Comparison of ENCODE assay signal across 34 cellular contexts in genomic region chr12:28578833-28579252, GRCh38.
A peak's percentile ranks its signal among the peaks of the same experiment; 100 is the strongest.
DNase-seq lines count a peak whose midpoint lies in the region; ATAC-seq, FAIRE-seq and TF ChIP-seq lines count a peak whose summit lies in the region.
"Had no signal": no experiment of that assay in that cellular context is flagged by ENCODE, and none has a peak within 500 bp of the region (broad histone marks: within the 10 kb centered on the region; RNA-seq: fewer than 3 reads in every experiment).

No MANE protein-coding gene starts in this region.

- H3K9me3 Mint-ChIP-seq in activated T-cell treated with anti-CD3 and anti-CD28 coated beads, Interleukin-2, amount 50 U/mL, for 4 hours: no peaks in the 10 kb centered on the region
- peaks cover 7% of the 10 kb centered on the region for H3K9me3 Mint-ChIP-seq in astrocyte (ENCODE audit: unreplicated experiment)
- peaks cover 4% of the 10 kb centered on the region for H3K9me3 Mint-ChIP-seq in stimulated activated effector memory CD8-positive, alpha-beta T cell treated with anti-CD3 and anti-CD28 coated beads, Interleukin-12 subunit alpha, Interleukin-12 subunit beta, amount 100 ng/mL, for 72 hours
- H3K9me3 Mint-ChIP-seq: IgD-negative memory B cell, neural crest cell had no signal

- H3K4me1 ChIP-seq in astrocyte (ENCODE audit: insufficient read depth, low read length): no peaks in the 10 kb centered on the region
- peaks cover 0 to 48% (median 12%) of the 10 kb centered on the region in 3 donors for H3K4me1 ChIP-seq in gastroesophageal sphincter
- H3K4me1 ChIP-seq: ascending aorta, testis had no signal

- H3K27ac ChIP-seq in astrocyte (ENCODE audit: low read depth, low read length) (no peak overlapping the region), gastroesophageal sphincter (peak overlapping the region; percentile 33 to 58 (median 48))
- H3K27ac ChIP-seq: ascending aorta, dorsolateral prefrontal cortex, heart left ventricle, PC-9, right lobe of liver, testis, WERI-Rb-1 had no signal

- ATAC-seq in activated T-cell treated with anti-CD3 and anti-CD28 coated beads, Interleukin-2, amount 50 U/mL, for 4 hours: peak; percentile 46 to 54
- ATAC-seq in gastroesophageal sphincter (peak; percentile 44), left lobe of liver (no peak)
- peak; percentile 93 for ATAC-seq in stimulated activated effector memory CD8-positive, alpha-beta T cell treated with anti-CD3 and anti-CD28 coated beads, Interleukin-12 subunit alpha, Interleukin-12 subunit beta, amount 100 ng/mL, for 72 hours
- ATAC-seq: heart left ventricle, right lobe of liver had no signal

- FAIRE-seq in astrocyte (lab: Jason Lieb, UNC): peak; percentile 26
- FAIRE-seq: D721Med, GM12891, urothelium cell line had no signal

- H3K4me3 ChIP-seq in astrocyte (ENCODE audit: insufficient read depth, low read depth, low read length) (no peak overlapping the region), gastroesophageal sphincter (no peak overlapping the region)
- H3K4me3 ChIP-seq: ascending aorta, dorsolateral prefrontal cortex, heart left ventricle, PC-9, right lobe of liver, testis had no signal

- no peaks in the 10 kb centered on the region for H3K4me1 Mint-ChIP-seq in activated T-cell treated with anti-CD3 and anti-CD28 coated beads, Interleukin-2, amount 50 U/mL, for 4 hours (ENCODE audit: low read depth)
- peaks cover 17% of the 10 kb centered on the region for H3K4me1 Mint-ChIP-seq in astrocyte (ENCODE audit: low read depth, unreplicated experiment)
- no peaks in the 10 kb centered on the region for H3K4me1 Mint-ChIP-seq in stimulated activated effector memory CD8-positive, alpha-beta T cell treated with anti-CD3 and anti-CD28 coated beads, Interleukin-12 subunit alpha, Interleukin-12 subunit beta, amount 100 ng/mL, for 72 hours
- H3K4me1 Mint-ChIP-seq: central memory CD8-positive, alpha-beta T cell; IgD-negative memory B cell; neural crest cell had no signal

- no peak overlapping the region for H3K27ac Mint-ChIP-seq in astrocyte (ENCODE audit: unreplicated experiment)
- H3K27ac Mint-ChIP-seq in stimulated activated effector memory CD8-positive, alpha-beta T cell treated with anti-CD3 and anti-CD28 coated beads, Interleukin-12 subunit alpha, Interleukin-12 subunit beta, amount 100 ng/mL, for 72 hours: no peak overlapping the region
- H3K27ac Mint-ChIP-seq: activated naive CD4-positive, alpha-beta T cell treated with anti-CD3 and anti-CD28 coated beads, Interleukin-2, amount 50 U/mL, for 72 hours; CD4-positive, alpha-beta T cell; IgD-negative memory B cell had no signal

- H3K36me3 ChIP-seq in astrocyte (ENCODE audit: insufficient read depth, low read length): no peaks in the 10 kb centered on the region
- no peaks in the 10 kb centered on the region for H3K36me3 ChIP-seq in gastroesophageal sphincter
- H3K36me3 ChIP-seq: ascending aorta, heart left ventricle, right lobe of liver, WERI-Rb-1 had no signal

- no peaks in the 10 kb centered on the region for H3K27me3 ChIP-seq in astrocyte (ENCODE audit: insufficient read depth, low read length)
- no peaks in the 10 kb centered on the region for H3K27me3 ChIP-seq in gastroesophageal sphincter
- H3K27me3 ChIP-seq: ascending aorta, dorsolateral prefrontal cortex, heart left ventricle, right lobe of liver, testis had no signal

- no peaks in the 10 kb centered on the region for H4K20me1 ChIP-seq in astrocyte (ENCODE audit: insufficient read depth, low read length)

- no peak overlapping the region for H3K4me2 ChIP-seq in astrocyte (ENCODE audit: low read length)
- H3K4me2 ChIP-seq: PC-9 had no signal

- no peak overlapping the region for H2AFZ ChIP-seq in astrocyte (ENCODE audit: low read depth, low read length)
- H2AFZ ChIP-seq: PC-9 had no signal

- no peaks in the 10 kb centered on the region for H3K27me3 Mint-ChIP-seq in activated T-cell treated with anti-CD3 and anti-CD28 coated beads, Interleukin-2, amount 50 U/mL, for 4 hours (ENCODE audit: low read depth)
- H3K27me3 Mint-ChIP-seq in astrocyte (ENCODE audit: low read depth, unreplicated experiment): no peaks in the 10 kb centered on the region
- H3K27me3 Mint-ChIP-seq: CD4-positive, alpha-beta T cell; central memory CD8-positive, alpha-beta T cell; IgD-negative memory B cell had no signal

- no peak for TF ChIP-seq POLR2A in gastroesophageal sphincter (IDR thresholded peaks at IDR 0.05)

- no peak for DNase-seq in activated T-cell treated with anti-CD3 and anti-CD28 coated beads, Interleukin-2, amount 50 U/mL, for 4 hours
- DNase-seq in activated T-cell treated with anti-CD3 and anti-CD28 coated beads for 4 hours: no peak
- peak; percentile 53 for DNase-seq in astrocyte (ENCODE audit: low read depth)
- DNase-seq in stimulated activated effector memory CD8-positive, alpha-beta T cell treated with anti-CD3 and anti-CD28 coated beads, Interleukin-12 subunit alpha, Interleukin-12 subunit beta, amount 100 ng/mL, for 72 hours (ENCODE audit: low spot score in 2 of 2): no peak
- no peak for DNase-seq in hepatic stellate cell (ENCODE audit: low spot score)
- no peak for DNase-seq in left lobe of liver (ENCODE audit: low spot score)
- DNase-seq in GM03348 (ENCODE audit: low spot score): no peak
- DNase-seq: 8988T; AML-193; CD4-positive, alpha-beta T cell; dorsolateral prefrontal cortex; GOT3; heart left ventricle; NCI-H1092; NCI-H187 treated with DMSO at 0.1 percent for 48 hours; NCI-H2171 treated with DMSO at 0.1 percent for 48 hours; NCI-H526; PC-9; right lobe of liver; SIG-M5; stimulated activated naive CD4-positive, alpha-beta T cell treated with Interleukin-2 at 50 U/mL for 16 hours; SW 1271; T1000; testis; WERI-Rb-1 had no signal

- peaks cover 4% of the 10 kb centered on the region for H3K36me3 Mint-ChIP-seq in activated T-cell treated with anti-CD3 and anti-CD28 coated beads, Interleukin-2, amount 50 U/mL, for 4 hours (ENCODE audit: insufficient read depth)
- H3K36me3 Mint-ChIP-seq in astrocyte (ENCODE audit: low read depth, unreplicated experiment): no peaks in the 10 kb centered on the region
- H3K36me3 Mint-ChIP-seq in stimulated activated effector memory CD8-positive, alpha-beta T cell treated with anti-CD3 and anti-CD28 coated beads, Interleukin-12 subunit alpha, Interleukin-12 subunit beta, amount 100 ng/mL, for 72 hours: no peaks in the 10 kb centered on the region
- H3K36me3 Mint-ChIP-seq: activated naive CD4-positive, alpha-beta T cell treated with anti-CD3 and anti-CD28 coated beads, Interleukin-2, amount 50 U/mL, for 72 hours had no signal

- H3K4me3 Mint-ChIP-seq in activated T-cell treated with anti-CD3 and anti-CD28 coated beads, Interleukin-2, amount 50 U/mL, for 4 hours: no peak overlapping the region
- H3K4me3 Mint-ChIP-seq in astrocyte (ENCODE audit: unreplicated experiment): no peak overlapping the region
- no peak overlapping the region for H3K4me3 Mint-ChIP-seq in stimulated activated effector memory CD8-positive, alpha-beta T cell treated with anti-CD3 and anti-CD28 coated beads, Interleukin-12 subunit alpha, Interleukin-12 subunit beta, amount 100 ng/mL, for 72 hours
- H3K4me3 Mint-ChIP-seq: CD4-positive, alpha-beta T cell; central memory CD8-positive, alpha-beta T cell; IgD-negative memory B cell; neural crest cell had no signal

- WGBS in gastroesophageal sphincter (ENCODE audit: low coverage in 1 of 2), 2 donors: 38 to 57% methylated on average over 3 of the region's 3 CpGs

- H3K9me3 ChIP-seq in astrocyte (ENCODE audit: insufficient read depth, low read depth, low read length) (no peaks in the 10 kb centered on the region), gastroesophageal sphincter (no peaks in the 10 kb centered on the region)
- H3K9me3 ChIP-seq: ascending aorta, heart left ventricle, right lobe of liver, testis had no signal

- H3K79me2 ChIP-seq in astrocyte (ENCODE audit: insufficient read depth, low read length): no peaks in the 10 kb centered on the region

- H3K9ac ChIP-seq in astrocyte (ENCODE audit: low read length): no peak overlapping the region

- TF ChIP-seq CTCF in astrocyte (IDR thresholded peaks at IDR 0.05; ENCODE audit: insufficient read depth, low read depth, low read length) (no peak), gastroesophageal sphincter (IDR thresholded peaks at IDR 0.05) (no peak)

- no peak for TF ChIP-seq EP300 in gastroesophageal sphincter (IDR thresholded peaks at IDR 0.05)
